In the genomic region with DNA sequence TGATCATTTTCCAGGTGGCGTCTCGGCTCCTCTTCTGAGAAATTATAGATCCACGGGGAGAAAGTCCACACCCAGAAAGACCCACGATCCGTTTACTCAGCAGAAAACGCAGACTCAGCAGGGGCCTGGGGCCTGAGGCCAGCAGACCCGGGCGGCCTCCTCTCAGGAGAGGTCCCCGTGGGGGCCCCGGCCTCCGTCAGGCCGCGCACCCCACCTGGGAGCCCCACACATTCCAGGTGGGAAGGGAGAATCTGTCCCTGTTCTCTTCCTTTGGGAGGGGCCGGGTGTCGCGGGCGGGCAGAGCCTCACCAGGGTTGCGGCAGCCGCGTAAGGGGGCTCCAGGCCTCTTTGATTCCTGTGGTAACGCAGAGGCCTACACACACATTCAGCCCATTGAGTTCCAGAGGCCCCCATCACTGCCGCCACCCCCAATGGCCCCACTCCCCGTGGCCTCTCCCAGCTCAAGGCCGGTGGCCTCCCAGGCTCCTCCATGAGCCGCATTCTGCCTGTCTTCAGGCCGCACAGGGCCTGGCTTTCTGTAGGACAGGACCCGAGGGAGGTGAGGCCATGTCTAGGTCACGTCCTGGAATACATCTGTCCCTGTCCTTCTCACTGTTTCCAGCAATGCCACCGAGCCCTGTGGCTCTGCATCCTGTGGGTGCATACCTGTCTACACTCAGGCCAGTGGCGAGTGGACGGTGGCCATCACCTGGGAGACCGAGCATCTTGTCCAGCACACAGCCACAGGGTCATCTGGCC, we compare ENCODE assay signal across 23 cellular contexts. TPM values are rescaled to one million over a fixed set of nuclear protein-coding genes. Genes with fewer than 3 reads are reported as not detected.
DNase-seq lines count a peak whose midpoint lies in the region; ATAC-seq and TF ChIP-seq lines count a peak whose summit lies in the region.
"Had no signal": no experiment of that assay in that cellular context is flagged by ENCODE, and none has a peak within 500 bp of the region (broad histone marks: within the 10 kb centered on the region; RNA-seq: fewer than 3 reads in every experiment).

No MANE protein-coding gene starts in this region.

- H3K9me3 Mint-ChIP-seq in natural killer cell treated with Interleukin-12 subunit alpha and Interleukin-12 subunit beta and Interleukin-15 and Interleukin-18, amount 100 ng/mL, for 72 hours = peaks cover 7% of the 10 kb centered on the region
- H3K9me3 Mint-ChIP-seq in natural killer cell = no peaks in the 10 kb centered on the region

- TF ChIP-seq CTCF in natural killer cell (IDR thresholded peaks at IDR 0.05) = no peak
- TF ChIP-seq CTCF in hepatocyte (IDR thresholded peaks at IDR 0.05; ENCODE audit: poor library complexity) = no peak
- no peak for TF ChIP-seq CTCF in upper lobe of right lung (IDR thresholded peaks at IDR 0.05)

- H3K4me3 ChIP-seq in hepatocyte = no peak overlapping the region
- H3K4me3 ChIP-seq in upper lobe of right lung = no peak overlapping the region
- H3K4me3 ChIP-seq: BLaER1, GM12878, GM23338 had no signal

- H3K79me2 ChIP-seq in hepatocyte = no peaks in the 10 kb centered on the region

- H4K20me1 ChIP-seq in hepatocyte (ENCODE audit: insufficient read depth, poor library complexity, severe bottlenecking) = no peaks in the 10 kb centered on the region

- no peaks in the 10 kb centered on the region for H3K4me1 Mint-ChIP-seq in natural killer cell treated with Interleukin-12 subunit alpha and Interleukin-12 subunit beta and Interleukin-15 and Interleukin-18, amount 100 ng/mL, for 72 hours (ENCODE audit: low read depth in 2 of 2)
- no peaks in the 10 kb centered on the region for H3K4me1 Mint-ChIP-seq in natural killer cell
- H3K4me1 Mint-ChIP-seq: GM23338 had no signal

- no peaks in the 10 kb centered on the region for H3K9me3 ChIP-seq in hepatocyte (ENCODE audit: low read depth)
- H3K9me3 ChIP-seq in upper lobe of right lung = no peaks in the 10 kb centered on the region

- H3K4me1 ChIP-seq in hepatocyte (ENCODE audit: insufficient read depth) = peaks cover 14% of the 10 kb centered on the region
- no peaks in the 10 kb centered on the region for H3K4me1 ChIP-seq in upper lobe of right lung
- H3K4me1 ChIP-seq: BLaER1 had no signal

- H3K36me3 ChIP-seq in hepatocyte (replicated peaks; ENCODE audit: insufficient read depth, low read depth) (no peaks in the 10 kb centered on the region), upper lobe of right lung (no peaks in the 10 kb centered on the region)

- no peak overlapping the region for H3K27ac Mint-ChIP-seq in natural killer cell treated with Interleukin-12 subunit alpha and Interleukin-12 subunit beta and Interleukin-15 and Interleukin-18, amount 100 ng/mL, for 72 hours
- no peak overlapping the region for H3K27ac Mint-ChIP-seq in natural killer cell
- H3K27ac Mint-ChIP-seq: CD8-positive, alpha-beta T cell; GM23338 had no signal

- in situ Hi-C loops in KBM-7 (cut with MboI; ENCODE audit: low pct_unique_long_range_greater_than_20kb, low sequenced_read_pairs) = no loop called here

- intact Hi-C loops in natural killer cell (cut with micrococcal nuclease) = no loop called here
- intact Hi-C loops in upper lobe of right lung (cut with DNase I) = no loop called here

- H3K27me3 ChIP-seq in hepatocyte (no peaks in the 10 kb centered on the region), upper lobe of right lung (no peaks in the 10 kb centered on the region)
- H3K27me3 ChIP-seq: BLaER1 had no signal

- no peak overlapping the region for H3K4me3 Mint-ChIP-seq in natural killer cell treated with Interleukin-12 subunit alpha and Interleukin-12 subunit beta and Interleukin-15 and Interleukin-18, amount 100 ng/mL, for 72 hours
- H3K4me3 Mint-ChIP-seq in natural killer cell = no peak overlapping the region
- H3K4me3 Mint-ChIP-seq: CD8-positive, alpha-beta T cell; GM23338 had no signal

- peaks cover 7% of the 10 kb centered on the region for H3K36me3 Mint-ChIP-seq in natural killer cell treated with Interleukin-12 subunit alpha and Interleukin-12 subunit beta and Interleukin-15 and Interleukin-18, amount 100 ng/mL, for 72 hours
- no peaks in the 10 kb centered on the region for H3K36me3 Mint-ChIP-seq in natural killer cell
- H3K36me3 Mint-ChIP-seq: CD8-positive, alpha-beta T cell had no signal

- H3K9me2 ChIP-seq in hepatocyte (replicated peaks; ENCODE audit: insufficient read depth) = no peaks in the 10 kb centered on the region

- H3K27me3 Mint-ChIP-seq in natural killer cell treated with Interleukin-12 subunit alpha and Interleukin-12 subunit beta and Interleukin-15 and Interleukin-18, amount 100 ng/mL, for 72 hours = no peaks in the 10 kb centered on the region
- no peaks in the 10 kb centered on the region for H3K27me3 Mint-ChIP-seq in natural killer cell (ENCODE audit: low read depth in 2 of 2)

- H3K27ac ChIP-seq in hepatocyte = peak overlapping the region; percentile 83
- H3K27ac ChIP-seq in upper lobe of right lung = peak overlapping the region; percentile 51
- H3K27ac ChIP-seq: BLaER1, RWPE1 had no signal

- peak; percentile 51 for DNase-seq in natural killer cell treated with Interleukin-12 subunit alpha and Interleukin-12 subunit beta and Interleukin-15 and Interleukin-18, amount 100 ng/mL, for 72 hours (ENCODE audit: low spot score)
- no peak for DNase-seq in natural killer cell
- peak; percentile 3 for DNase-seq in hepatocyte (ENCODE audit: low spot score)
- peak; percentile 76 for DNase-seq in mesenteric fat pad (ENCODE audit: low spot score)
- DNase-seq in upper lobe of right lung = no peak
- DNase-seq in DMS79 (lab: John Stamatoyannopoulos, UW) = no peak
- DNase-seq in KBM-7 = no peak
- DNase-seq: Calu3; CD8-positive, alpha-beta T cell; EL; NCI-H1048; NCI-H1436; NCI-H1930; NCI-H345; NCI-H524 treated with DMSO at 0.1 percent for 48 hours; PC-3; SIG-M5 had no signal

- no peak for ATAC-seq in natural killer cell treated with Interleukin-12 subunit alpha and Interleukin-12 subunit beta and Interleukin-15 and Interleukin-18, amount 100 ng/mL, for 72 hours
- ATAC-seq in natural killer cell (no peak), upper lobe of right lung (no peak), HG03095 (IDR thresholded peaks at IDR 0.05; ENCODE audit: unreplicated experiment) (no peak)
- ATAC-seq: CD8-positive, alpha-beta T cell; GM12878 had no signal

- no peak overlapping the region for H2AFZ ChIP-seq in hepatocyte
- H2AFZ ChIP-seq: GM23338 had no signal

- WGBS in hepatocyte (ENCODE audit: low lambda C conversion rate, missing lambda C conversion rate) = 88% methylated on average over 26 of the region's 32 CpGs

- peak overlapping the region; percentile 30 for H3K4me2 ChIP-seq in hepatocyte
- H3K4me2 ChIP-seq: BLaER1, GM23338 had no signal

RNA-seq across cellular contexts. Expression of a gene that starts 1.6 kb away (rescaled TPM):
- total RNA-seq in natural killer cell treated with Interleukin-12 subunit alpha and Interleukin-12 subunit beta and Interleukin-15 and Interleukin-18, amount 100 ng/mL, for 72 hours = under 1 TPM in 1 of 2 donors, not detected in 1; 0.12 TPM
- total RNA-seq in natural killer cell = 1 to 10 TPM in 1 of 3 donors, under 1 TPM in 2; 0.47 to 1.1 (median 0.70) TPM
- 10.6 and 11.2 TPM in 2 replicates for total RNA-seq in hepatocyte
- 10.7 and 12.6 TPM in 2 replicates for polyA plus RNA-seq in hepatocyte
- not detected for total RNA-seq in mesenteric fat pad
- 2.5 TPM for total RNA-seq in upper lobe of right lung
- total RNA-seq: Calu3, GM23338, MCF 10A, PC-3 had no signal

RNA-seq across cellular contexts. Expression of a gene that starts 12.3 kb away (rescaled TPM):
- total RNA-seq in natural killer cell treated with Interleukin-12 subunit alpha and Interleukin-12 subunit beta and Interleukin-15 and Interleukin-18, amount 100 ng/mL, for 72 hours = 10 to 100 TPM; 47.9 to 81.8 TPM
- total RNA-seq in natural killer cell (10 to 100 TPM; 39.5 to 51.9 (median 49.4) TPM), hepatocyte (72.7 and 85.4 TPM in 2 replicates), mesenteric fat pad (35.1 TPM), upper lobe of right lung (38.9 TPM)
- polyA plus RNA-seq in hepatocyte = 92.9 and 101 TPM in 2 replicates

RNA-seq across cellular contexts. Expression of a gene that starts 12.7 kb away (rescaled TPM):
- total RNA-seq in natural killer cell treated with Interleukin-12 subunit alpha and Interleukin-12 subunit beta and Interleukin-15 and Interleukin-18, amount 100 ng/mL, for 72 hours = 10 to 100 TPM; 26.9 to 30.1 TPM
- 100 to 1,000 TPM; 100 to 122 (median 110) TPM for total RNA-seq in natural killer cell
- total RNA-seq in hepatocyte = 34.4 and 38.8 TPM in 2 replicates
- 64.6 and 76.4 TPM in 2 replicates for polyA plus RNA-seq in hepatocyte
- total RNA-seq in mesenteric fat pad = 28.8 TPM
- 43.0 TPM for total RNA-seq in upper lobe of right lung

RNA-seq across cellular contexts. Expression of a gene that starts 22.2 kb away (rescaled TPM):
- total RNA-seq in natural killer cell treated with Interleukin-12 subunit alpha and Interleukin-12 subunit beta and Interleukin-15 and Interleukin-18, amount 100 ng/mL, for 72 hours = 100 to 1,000 TPM in 1 of 2 donors, 10 to 100 TPM in 1; 98.1 to 192 TPM
- total RNA-seq in natural killer cell (10 to 100 TPM; 26.5 to 42.0 (median 41.4) TPM), hepatocyte (115 and 116 TPM in 2 replicates), mesenteric fat pad (71.3 TPM), upper lobe of right lung (62.7 TPM)
- polyA plus RNA-seq in hepatocyte = 155 TPM in 2 replicates

RNA-seq across cellular contexts. Expression of a gene that starts 22.5 kb away (rescaled TPM):
- total RNA-seq in natural killer cell treated with Interleukin-12 subunit alpha and Interleukin-12 subunit beta and Interleukin-15 and Interleukin-18, amount 100 ng/mL, for 72 hours = 10 to 100 TPM; 34.8 to 55.0 TPM
- total RNA-seq in natural killer cell = 10 to 100 TPM; 30.0 to 33.8 (median 30.1) TPM
- total RNA-seq in hepatocyte = 12.0 and 17.7 TPM in 2 replicates
- 20.8 and 28.2 TPM in 2 replicates for polyA plus RNA-seq in hepatocyte
- 14.5 TPM for total RNA-seq in mesenteric fat pad
- 19.2 TPM for total RNA-seq in upper lobe of right lung

Comparison
In these comparisons a context has a peak if more than half of its experiments do, and no peak if none do; other contexts are left out.
1. DNase-seq: peak in natural killer cell treated with Interleukin-12 subunit alpha and Interleukin-12 subunit beta and Interleukin-15 and Interleukin-18, amount 100 ng/mL, for 72 hours (single experiment), hepatocyte (single experiment) and mesenteric fat pad (single experiment); none in natural killer cell (single experiment), upper lobe of right lung (single experiment), DMS79 (single experiment) and KBM-7 (single experiment).